Comparison of ENCODE assay signal across 1 cellular context in the genomic region with DNA sequence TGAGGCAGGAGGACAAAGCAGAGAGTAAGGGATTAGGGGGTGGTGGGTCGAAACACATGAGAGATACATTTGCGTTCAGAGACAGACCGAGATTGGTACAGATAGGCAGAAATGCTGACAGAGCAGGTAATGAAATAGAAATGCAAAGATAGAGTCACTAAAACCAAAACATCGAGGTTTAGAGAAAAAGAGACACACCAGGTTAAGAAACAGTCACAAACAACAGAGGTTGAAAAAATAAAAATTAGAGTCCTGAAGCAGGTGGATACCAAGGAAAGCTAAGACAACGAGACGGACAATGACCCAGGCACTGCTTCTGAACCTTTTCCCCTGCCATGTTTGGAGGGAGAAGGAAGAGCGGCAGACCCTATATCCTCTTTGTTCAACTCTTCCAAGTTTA.
TF ChIP-seq lines count a peak whose summit lies in the region.

No MANE protein-coding gene starts in this region.

TF ChIP-seq in HepG2, 621 proteins besides CTCF, POLR2A, EP300 and RAD21:
- TF ChIP-seq, protein P1, sequence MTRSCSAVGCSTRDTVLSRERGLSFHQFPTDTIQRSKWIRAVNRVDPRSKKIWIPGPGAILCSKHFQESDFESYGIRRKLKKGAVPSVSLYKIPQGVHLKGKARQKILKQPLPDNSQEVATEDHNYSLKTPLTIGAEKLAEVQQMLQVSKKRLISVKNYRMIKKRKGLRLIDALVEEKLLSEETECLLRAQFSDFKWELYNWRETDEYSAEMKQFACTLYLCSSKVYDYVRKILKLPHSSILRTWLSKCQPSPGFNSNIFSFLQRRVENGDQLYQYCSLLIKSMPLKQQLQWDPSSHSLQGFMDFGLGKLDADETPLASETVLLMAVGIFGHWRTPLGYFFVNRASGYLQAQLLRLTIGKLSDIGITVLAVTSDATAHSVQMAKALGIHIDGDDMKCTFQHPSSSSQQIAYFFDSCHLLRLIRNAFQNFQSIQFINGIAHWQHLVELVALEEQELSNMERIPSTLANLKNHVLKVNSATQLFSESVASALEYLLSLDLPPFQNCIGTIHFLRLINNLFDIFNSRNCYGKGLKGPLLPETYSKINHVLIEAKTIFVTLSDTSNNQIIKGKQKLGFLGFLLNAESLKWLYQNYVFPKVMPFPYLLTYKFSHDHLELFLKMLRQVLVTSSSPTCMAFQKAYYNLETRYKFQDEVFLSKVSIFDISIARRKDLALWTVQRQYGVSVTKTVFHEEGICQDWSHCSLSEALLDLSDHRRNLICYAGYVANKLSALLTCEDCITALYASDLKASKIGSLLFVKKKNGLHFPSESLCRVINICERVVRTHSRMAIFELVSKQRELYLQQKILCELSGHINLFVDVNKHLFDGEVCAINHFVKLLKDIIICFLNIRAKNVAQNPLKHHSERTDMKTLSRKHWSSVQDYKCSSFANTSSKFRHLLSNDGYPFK (CRISPR knock-in tag; IDR thresholded peaks at IDR 0.05; ENCODE audit: borderline replicate concordance) = no peak
- TF ChIP-seq CHCHD3 (CRISPR knock-in tag; IDR thresholded peaks at IDR 0.05) (no peak), ZNF552 (CRISPR knock-in tag; IDR thresholded peaks at IDR 0.05; ENCODE audit: borderline replicate concordance) (no peak), KDM5A (IDR thresholded peaks at IDR 0.05; ENCODE audit: borderline replicate concordance, low read length) (no peak), ZNF256 (CRISPR knock-in tag; conservative IDR thresholded peaks at IDR 0.05) (no peak), ZNF570 (CRISPR knock-in tag; IDR thresholded peaks at IDR 0.05; ENCODE audit: borderline replicate concordance) (no peak), MAFF (IDR thresholded peaks at IDR 0.05; ENCODE audit: low read depth, low read length) (peak; percentile 70; the same call in 1 of the 2 replicates), AHR (CRISPR knock-in tag; IDR thresholded peaks at IDR 0.05) (no peak), ZNF878 (CRISPR knock-in tag; IDR thresholded peaks at IDR 0.05) (no peak), BRCA1 (CRISPR knock-in tag; IDR thresholded peaks at IDR 0.05) (no peak), ZNF598 (CRISPR knock-in tag; IDR thresholded peaks at IDR 0.05; ENCODE audit: borderline replicate concordance) (0 out of 2 replicates have a peak, but pooled peaks have one; percentile 5), MAFK (conservative IDR thresholded peaks at IDR 0.05 in 1 of 2, IDR thresholded peaks at IDR 0.05 in 1 of 2; ENCODE audit: low read length in 2 of 2) (peak; percentile 83)
- TF ChIP-seq, protein P2, sequence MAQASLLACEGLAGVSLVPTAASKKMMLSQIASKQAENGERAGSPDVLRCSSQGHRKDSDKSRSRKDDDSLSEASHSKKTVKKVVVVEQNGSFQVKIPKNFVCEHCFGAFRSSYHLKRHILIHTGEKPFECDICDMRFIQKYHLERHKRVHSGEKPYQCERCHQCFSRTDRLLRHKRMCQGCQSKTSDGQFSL (CRISPR knock-in tag; IDR thresholded peaks at IDR 0.05) = no peak
TF ChIP-seq in HepG2: peak in this region for 3.
